Comparison of ENCODE assay signal across 8 cellular contexts in the genomic region with DNA sequence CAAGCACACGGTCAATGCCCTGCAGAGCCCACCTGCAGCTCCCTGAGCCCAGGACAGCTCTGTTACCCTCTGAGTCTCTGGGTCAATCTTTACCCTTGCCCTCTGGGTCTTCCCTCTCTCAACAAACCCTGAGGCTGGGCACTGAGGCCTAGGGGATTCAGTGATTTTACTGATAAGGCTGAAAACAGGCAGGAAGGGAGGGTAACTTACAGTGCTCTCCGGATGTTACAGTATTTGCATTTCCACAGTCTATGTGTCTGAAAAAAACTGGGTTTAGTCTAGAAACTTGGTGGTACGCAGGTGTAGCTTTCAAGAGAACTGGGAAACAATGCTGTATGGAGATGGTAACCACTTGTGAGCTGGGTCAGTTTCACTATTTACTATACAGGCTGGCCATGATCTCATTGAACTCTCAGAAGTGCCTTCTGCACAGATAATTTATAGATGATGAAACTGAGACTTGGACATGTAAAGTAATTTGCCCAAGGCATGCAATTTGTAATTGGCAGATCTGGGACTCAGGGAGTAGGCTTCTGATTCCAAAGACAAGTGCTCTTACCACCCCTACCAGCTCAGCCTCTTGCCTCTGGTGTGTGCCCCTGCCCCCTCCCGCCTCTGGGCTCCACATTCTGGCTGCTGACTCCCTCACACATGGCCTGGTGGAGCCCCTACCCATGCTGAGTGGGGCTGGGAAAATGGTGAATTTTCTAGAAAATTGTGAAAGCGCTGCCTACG. TPM values are rescaled to one million over a fixed set of nuclear protein-coding genes. Genes with fewer than 3 reads are reported as not detected.
DNase-seq lines count a peak whose midpoint lies in the region; ATAC-seq lines count a peak whose summit lies in the region.

No MANE protein-coding gene starts in this region.

- POLR2A ChIA-PET in activated CD4-positive, alpha-beta T cell treated with anti-CD3 and anti-CD28 coated beads for 36 hours (lab: Charles Lee), result interaction anchor here (0.6 to 2.9 kb wide), 5 partner anchors 10 to 46 kb away, joined by 3 to 21 read pairs (median 4); no protein-coding TSS in a partner anchor

- no peak for DNase-seq in activated CD4-positive, alpha-beta T cell treated with anti-CD3 and anti-CD28 coated beads for 36 hours
- no peak for DNase-seq in activated CD4-positive, alpha-beta T cell treated with anti-CD3 and anti-CD28 coated beads for 4 hours
- DNase-seq in OCI-M1 (lab: John Stamatoyannopoulos, UW) (peak; percentile 79), naive B cell (peak; percentile 85), occipital lobe (lab: John Stamatoyannopoulos, UW) (no peak), UCSD-AML1 (lab: John Stamatoyannopoulos, UW; ENCODE audit: unreplicated experiment) (no peak), NCI-H2171 treated with DMSO at 0.1 percent for 48 hours (lab: John Stamatoyannopoulos, UW) (no peak)

- intact Hi-C loops in activated CD4-positive, alpha-beta T cell treated with anti-CD3 and anti-CD28 coated beads for 36 hours (cut with DNase I, micrococcal nuclease), result loop anchor here in 1 of 2 experiments (1.0 kb wide), 1 partner anchor 9 kb away; no protein-coding TSS in a partner anchor

- no peaks in the 10 kb centered on the region for H3K36me3 Mint-ChIP-seq in activated CD4-positive, alpha-beta T cell treated with anti-CD3 and anti-CD28 coated beads for 36 hours (ENCODE audit: low read depth)
- no peaks in the 10 kb centered on the region for H3K36me3 Mint-ChIP-seq in naive B cell

- H3K27ac Mint-ChIP-seq in activated CD4-positive, alpha-beta T cell treated with anti-CD3 and anti-CD28 coated beads for 36 hours, result peak overlapping the region; percentile 79
- H3K27ac Mint-ChIP-seq in naive B cell, result peak overlapping the region; percentile 93 to 100 (median 99)

- peak; percentile 34 for ATAC-seq in activated CD4-positive, alpha-beta T cell treated with anti-CD3 and anti-CD28 coated beads for 36 hours
- ATAC-seq in HG02870 (IDR thresholded peaks at IDR 0.05; ENCODE audit: unreplicated experiment) (peak; percentile 72), naive B cell (ENCODE audit: low read depth in 2 of 2) (peak; percentile 70 to 71)

- no peaks in the 10 kb centered on the region for H3K9me3 Mint-ChIP-seq in activated CD4-positive, alpha-beta T cell treated with anti-CD3 and anti-CD28 coated beads for 36 hours (ENCODE audit: low read depth)
- H3K9me3 Mint-ChIP-seq in naive B cell, result no peaks in the 10 kb centered on the region

- CTCF ChIA-PET in activated CD4-positive, alpha-beta T cell treated with anti-CD3 and anti-CD28 coated beads for 36 hours (lab: Charles Lee), result interaction anchor here (0.6 to 3.9 kb wide), 10 partner anchors 9 to 597 kb away, joined by 3 to 21 read pairs (median 4); no protein-coding TSS in a partner anchor

- peak overlapping the region; percentile 16 for H3K4me3 Mint-ChIP-seq in activated CD4-positive, alpha-beta T cell treated with anti-CD3 and anti-CD28 coated beads for 36 hours
- H3K4me3 Mint-ChIP-seq in naive B cell, result peak overlapping the region; percentile 60 to 89 (median 76)

- peaks cover 18% of the 10 kb centered on the region for H3K27me3 Mint-ChIP-seq in activated CD4-positive, alpha-beta T cell treated with anti-CD3 and anti-CD28 coated beads for 36 hours
- no peaks in the 10 kb centered on the region for H3K27me3 Mint-ChIP-seq in naive B cell

- peaks cover 78% of the 10 kb centered on the region for H3K4me1 Mint-ChIP-seq in activated CD4-positive, alpha-beta T cell treated with anti-CD3 and anti-CD28 coated beads for 36 hours
- peaks cover 84 to 96% (median 95%) of the 10 kb centered on the region in 3 donors for H3K4me1 Mint-ChIP-seq in naive B cell

RNA-seq across cellular contexts. Expression of gene TENT5C, which starts 48.8 kb away (rescaled TPM):
- total RNA-seq in activated CD4-positive, alpha-beta T cell treated with anti-CD3 and anti-CD28 coated beads for 36 hours, result 1 to 10 TPM; 6.0 to 6.4 TPM
- 10 to 100 TPM; 55.9 to 92.4 (median 65.2) TPM for polyA plus RNA-seq in naive B cell (ENCODE audit: low read depth in 6 of 6)
- total RNA-seq in occipital lobe, result 4.7 TPM

Comparison
In these comparisons a context has a peak if more than half of its experiments do, and no peak if none do; other contexts are left out.
1. DNase-seq: peak in OCI-M1 (single experiment) and naive B cell (single experiment); none in activated CD4-positive, alpha-beta T cell treated with anti-CD3 and anti-CD28 coated beads for 36 hours (single experiment), activated CD4-positive, alpha-beta T cell treated with anti-CD3 and anti-CD28 coated beads for 4 hours (0 of 2), occipital lobe (single experiment), UCSD-AML1 (single experiment) and NCI-H2171 treated with DMSO at 0.1 percent for 48 hours (single experiment).
2. Peak in every context shown above with its lines, with median percentiles within 50 percentile points of each other: ATAC-seq.